In the genomic region with DNA sequence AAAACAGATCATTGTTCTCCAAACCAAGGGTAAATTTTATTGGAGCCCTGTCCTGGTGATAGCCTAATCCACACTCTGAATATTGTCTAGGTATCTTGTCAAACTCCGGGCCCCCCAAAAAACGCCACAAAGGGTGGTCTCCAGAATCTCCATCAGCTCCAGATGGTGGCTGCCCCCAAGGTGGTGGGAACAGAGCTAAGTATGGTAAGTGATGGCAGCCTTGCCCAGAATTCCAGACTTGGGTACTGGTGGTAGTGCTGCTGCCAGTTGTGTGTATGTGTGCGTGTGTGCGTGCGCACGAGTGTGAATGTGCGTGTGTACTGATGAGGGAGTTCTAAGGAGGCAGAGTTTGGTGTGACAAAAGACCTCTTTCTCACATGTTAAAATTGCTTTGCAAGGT, we compare ENCODE assay signal across 1 cellular context.
TF ChIP-seq lines count a peak whose summit lies in the region.

No MANE protein-coding gene starts in this region.

TF ChIP-seq in H1, 55 proteins besides CTCF, POLR2A, EP300 and RAD21:
- no peak for TF ChIP-seq HDAC2 (IDR thresholded peaks at IDR 0.05; ENCODE audit: borderline replicate concordance in 1 of 2, low read depth in 2 of 2, low read length in 2 of 2)
- no peak for TF ChIP-seq KDM5A (IDR thresholded peaks at IDR 0.05; ENCODE audit: low read length)
- TF ChIP-seq KDM4A (IDR thresholded peaks at IDR 0.05; ENCODE audit: low read depth, low read length, severe bottlenecking): no peak
- no peak for TF ChIP-seq SP4 (IDR thresholded peaks at IDR 0.05; ENCODE audit: low read length)
- no peak for TF ChIP-seq ASH2L (IDR thresholded peaks at IDR 0.05; ENCODE audit: low read length)
- no peak for TF ChIP-seq RFX5 (IDR thresholded peaks at IDR 0.05; ENCODE audit: borderline replicate concordance, low read depth, low read length)
- TF ChIP-seq, protein P1, sequence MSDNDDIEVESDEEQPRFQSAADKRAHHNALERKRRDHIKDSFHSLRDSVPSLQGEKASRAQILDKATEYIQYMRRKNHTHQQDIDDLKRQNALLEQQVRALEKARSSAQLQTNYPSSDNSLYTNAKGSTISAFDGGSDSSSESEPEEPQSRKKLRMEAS (IDR thresholded peaks at IDR 0.05): no peak
- TF ChIP-seq, protein P2, sequence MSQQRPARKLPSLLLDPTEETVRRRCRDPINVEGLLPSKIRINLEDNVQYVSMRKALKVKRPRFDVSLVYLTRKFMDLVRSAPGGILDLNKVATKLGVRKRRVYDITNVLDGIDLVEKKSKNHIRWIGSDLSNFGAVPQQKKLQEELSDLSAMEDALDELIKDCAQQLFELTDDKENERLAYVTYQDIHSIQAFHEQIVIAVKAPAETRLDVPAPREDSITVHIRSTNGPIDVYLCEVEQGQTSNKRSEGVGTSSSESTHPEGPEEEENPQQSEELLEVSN (IDR thresholded peaks at IDR 0.05): no peak
- TF ChIP-seq CBX5 (IDR thresholded peaks at IDR 0.05; ENCODE audit: low read depth, low read length): no peak
- TF ChIP-seq SAP30 (IDR thresholded peaks at IDR 0.05; ENCODE audit: insufficient read depth, insufficient replicate concordance, low read length): no peak
- TF ChIP-seq GTF2F1 (IDR thresholded peaks at IDR 0.05; ENCODE audit: borderline replicate concordance, low read depth, low read length): no peak
- TF ChIP-seq, protein P3, sequence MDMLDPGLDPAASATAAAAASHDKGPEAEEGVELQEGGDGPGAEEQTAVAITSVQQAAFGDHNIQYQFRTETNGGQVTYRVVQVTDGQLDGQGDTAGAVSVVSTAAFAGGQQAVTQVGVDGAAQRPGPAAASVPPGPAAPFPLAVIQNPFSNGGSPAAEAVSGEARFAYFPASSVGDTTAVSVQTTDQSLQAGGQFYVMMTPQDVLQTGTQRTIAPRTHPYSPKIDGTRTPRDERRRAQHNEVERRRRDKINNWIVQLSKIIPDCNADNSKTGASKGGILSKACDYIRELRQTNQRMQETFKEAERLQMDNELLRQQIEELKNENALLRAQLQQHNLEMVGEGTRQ (IDR thresholded peaks at IDR 0.05; ENCODE audit: low read length): no peak
- TF ChIP-seq TBP (IDR thresholded peaks at IDR 0.05; ENCODE audit: low read depth, low read length): no peak
